ENCODE assay signal across 21 cellular contexts in genomic region chr2:236597629-236598028, GRCh38.
"Had no signal": no experiment of that assay in that cellular context is flagged by ENCODE, and none has a peak within 500 bp of the region (broad histone marks: within the 10 kb centered on the region; RNA-seq: fewer than 3 reads in every experiment).

No MANE protein-coding gene starts in this region.

- DNase-seq: colonic mucosa; effector CD8-positive, alpha-beta T cell; endodermal cell; foreskin fibroblast; gastrocnemius medialis; head of caudate nucleus; hippocampal formation; left colon; naive B cell; stimulated activated CD4-positive, alpha-beta T cell treated with anti-CD3 and anti-CD28 coated beads, Interleukin-4, amount 100 ng/mL, for 4 hours; stimulated activated naive CD8-positive, alpha-beta T cell treated with anti-CD3 and anti-CD28 coated beads, Interleukin-15, Interleukin-2, amounts not matched to agents 100 U/mL and 50 U/mL, for 24 hours; upper lobe of left lung; uterus had no signal

- H3K79me2 ChIP-seq: parathyroid adenoma had no signal

- H3K9me3 ChIP-seq: colonic mucosa, gastrocnemius medialis, neutrophil, upper lobe of left lung, uterus had no signal

- H3K4me3 ChIP-seq: colonic mucosa, gastrocnemius medialis, lung, upper lobe of left lung, uterus had no signal

- H3K27me3 ChIP-seq: colonic mucosa, gastrocnemius medialis, upper lobe of left lung, uterus had no signal

- H2AFZ ChIP-seq: parathyroid adenoma had no signal

- H3K4me1 ChIP-seq: colonic mucosa, gastrocnemius medialis, upper lobe of left lung, uterus had no signal

- H3K36me3 ChIP-seq: colonic mucosa, gastrocnemius medialis, neutrophil, upper lobe of left lung, uterus had no signal

- ATAC-seq: esophagus mucosa; gastrocnemius medialis; left colon; natural killer cell treated with Interleukin-12 subunit alpha and Interleukin-12 subunit beta and Interleukin-15 and Interleukin-18, amount 100 ng/mL, for 72 hours; sciatic nerve; stimulated activated memory B cell treated with anti-CD40 and anti-IgM and Interleukin-4, amounts not matched to agents 10 μg/mL and 1 μg/mL and 100 μg/mL, for 72 hours; stimulated activated naive CD8-positive, alpha-beta T cell treated with anti-CD3 and anti-CD28 coated beads, Interleukin-15, Interleukin-2, amounts not matched to agents 100 U/mL and 50 U/mL, for 24 hours had no signal

- H3K9ac ChIP-seq: parathyroid adenoma had no signal

- H3K27ac ChIP-seq: colonic mucosa, epithelial cell of prostate, gastrocnemius medialis, neutrophil, parathyroid adenoma, upper lobe of left lung, uterus had no signal
